Comparison of ENCODE assay signal across 8 cellular contexts in genomic region chr16:12340151-12340733, GRCh38.
DNase-seq lines count a peak whose midpoint lies in the region; ATAC-seq, FAIRE-seq and TF ChIP-seq lines count a peak whose summit lies in the region.

No MANE protein-coding gene starts in this region.

- H3K27me3 ChIP-seq in A673 (replicated peaks; ENCODE audit: insufficient read depth, low read depth, low read length, poor library complexity): peaks cover 5% of the 10 kb centered on the region
- H3K27me3 ChIP-seq in bronchial epithelial cell (ENCODE audit: control insufficient read depth, insufficient read depth, low read length): no peaks in the 10 kb centered on the region
- no peaks in the 10 kb centered on the region for H3K27me3 ChIP-seq in neural cell (ENCODE audit: insufficient read depth, low read depth, low read length)

- no peak for TF ChIP-seq EP300 in neural cell (conservative IDR thresholded peaks at IDR 0.05; ENCODE audit: poor library complexity, severe bottlenecking)

- intact Hi-C loops in A673 (cut with micrococcal nuclease; ENCODE audit: unreplicated experiment): no loop called here
- intact Hi-C loops in left ventricle myocardium superior (cut with micrococcal nuclease): no loop called here

- H3K4me3 ChIP-seq in A673 (ENCODE audit: low read depth, low read length, poor library complexity, severe bottlenecking) (no peak overlapping the region), bronchial epithelial cell (ENCODE audit: low read depth, low read length) (no peak overlapping the region), neural cell (ENCODE audit: low read length) (no peak overlapping the region)

- H4K20me1 ChIP-seq in neural cell (ENCODE audit: insufficient read depth): no peaks in the 10 kb centered on the region

- peak; percentile 58 for TF ChIP-seq RAD21 in neural cell (conservative IDR thresholded peaks at IDR 0.05)

- ATAC-seq in left ventricle myocardium superior: no peak

- H2AFZ ChIP-seq in neural cell (ENCODE audit: low read depth, low read length): no peak overlapping the region

- no peaks in the 10 kb centered on the region for H3F3A ChIP-seq in neural cell (ENCODE audit: insufficient read depth, low read length, poor library complexity, severe bottlenecking)

- H3K27ac ChIP-seq in A673 (ENCODE audit: low read depth, low read length, poor library complexity, severe bottlenecking): no peak overlapping the region
- H3K27ac ChIP-seq in neural cell (ENCODE audit: low read length): no peak overlapping the region

- TF ChIP-seq CTCF in A673 (conservative IDR thresholded peaks at IDR 0.05; ENCODE audit: low read depth, low read length) (peak; percentile 62), GM12872 (IDR thresholded peaks at IDR 0.05; ENCODE audit: insufficient read depth, low read depth, low read length) (peak; percentile 61), bronchial epithelial cell (IDR thresholded peaks at IDR 0.05; ENCODE audit: insufficient read depth, low read length, severe bottlenecking) (peak; percentile 58), neural cell (IDR thresholded peaks at IDR 0.05; ENCODE audit: poor library complexity, severe bottlenecking) (peak; percentile 54)

- POLR2A ChIA-PET in A673 (lab: Charles Lee; ENCODE audit: low non-redundant PET): no interaction called here

- H3K9me3 ChIP-seq in A673 (ENCODE audit: low read depth, low read length, poor library complexity, severe bottlenecking) (no peaks in the 10 kb centered on the region), neural cell (ENCODE audit: low read length) (no peaks in the 10 kb centered on the region)

- H3K9ac ChIP-seq in neural cell (ENCODE audit: low read length): no peak overlapping the region

- H3K9me2 ChIP-seq in neural cell (ENCODE audit: insufficient read depth, low read length): no peaks in the 10 kb centered on the region

- no peak for DNase-seq in A673 (ENCODE audit: low spot score)
- peak; percentile 52 for DNase-seq in NCI-H510A treated with DMSO at 0.1 percent for 48 hours (lab: John Stamatoyannopoulos, UW)
- DNase-seq in bronchial epithelial cell (ENCODE audit: low read depth): peak; percentile 36
- DNase-seq in MV-4-11 (lab: John Stamatoyannopoulos, UW): no peak
- DNase-seq in left ventricle myocardium superior: no peak
- no peak for DNase-seq in H4 (ENCODE audit: low spot score)

- FAIRE-seq in bronchial epithelial cell (lab: Jason Lieb, UNC): no peak

- H3K4me1 ChIP-seq in A673 (ENCODE audit: insufficient read depth, low read length, poor library complexity, severe bottlenecking): no peaks in the 10 kb centered on the region

- H3K36me3 ChIP-seq in A673 (ENCODE audit: insufficient read depth, low read length, poor library complexity, severe bottlenecking) (no peaks in the 10 kb centered on the region), bronchial epithelial cell (ENCODE audit: control insufficient read depth, insufficient read depth, low read length) (no peaks in the 10 kb centered on the region), neural cell (ENCODE audit: insufficient read depth, low read length) (no peaks in the 10 kb centered on the region)

- H3K79me2 ChIP-seq in neural cell (replicated peaks; ENCODE audit: insufficient read depth, low read length): no peaks in the 10 kb centered on the region

- no peak overlapping the region for H3K4me2 ChIP-seq in neural cell (ENCODE audit: low read length)

- no TSS peak for BruUV-seq in A673 (replicated peaks; lab: Mats Ljungman, UMichigan)

- CTCF ChIA-PET in A673 (lab: Charles Lee): no interaction called here

TF ChIP-seq in neural cell, 6 proteins besides CTCF, POLR2A, EP300 and RAD21:
- TF ChIP-seq SMC3 (conservative IDR thresholded peaks at IDR 0.05; ENCODE audit: poor library complexity): peak; percentile 58
- TF ChIP-seq EZH2 (IDR thresholded peaks at IDR 0.05; ENCODE audit: borderline replicate concordance, insufficient read depth, low read length, poor library complexity, severe bottlenecking): no peak

Comparison
In these comparisons a context has a peak if more than half of its experiments do, and no peak if none do; other contexts are left out.
1. DNase-seq: peak in NCI-H510A treated with DMSO at 0.1 percent for 48 hours (single experiment) and bronchial epithelial cell (single experiment); none in A673 (single experiment), MV-4-11 (single experiment), left ventricle myocardium superior (single experiment) and H4 (single experiment).
2. Peak in every context shown above with its lines, with median percentiles within 50 percentile points of each other: CTCF ChIP-seq.